In genomic region chr2:144877893-144878292, GRCh38 we compare ENCODE assay signal across 2 cellular contexts.
TF ChIP-seq lines count a peak whose summit lies in the region.

No MANE protein-coding gene starts in this region.

TF ChIP-seq in A549, 52 proteins besides CTCF, POLR2A, EP300 and RAD21:
- TF ChIP-seq PHF8 (IDR thresholded peaks at IDR 0.05; ENCODE audit: borderline replicate concordance, low read depth) (no peak), ZFP36 (IDR thresholded peaks at IDR 0.05; ENCODE audit: borderline replicate concordance, partially characterized antibody) (no peak), MAFK (IDR thresholded peaks at IDR 0.05; ENCODE audit: partially characterized antibody) (peak; percentile 78), HMGXB4 (CRISPR knock-in tag; IDR thresholded peaks at IDR 0.05; ENCODE audit: borderline replicate concordance) (no peak), E2F6 (IDR thresholded peaks at IDR 0.05; ENCODE audit: borderline replicate concordance, low read depth) (no peak)

TF ChIP-seq in H1, 55 proteins besides CTCF, POLR2A, EP300 and RAD21:
- TF ChIP-seq MAFK (IDR thresholded peaks at IDR 0.05; ENCODE audit: low read depth, low read length) (peak; percentile 71), NANOG (IDR thresholded peaks at IDR 0.05; ENCODE audit: insufficient read depth, low read depth, low read length, poor library complexity, severe bottlenecking) (no peak)
